Comparison of ENCODE assay signal across 9 cellular contexts in the genomic region with DNA sequence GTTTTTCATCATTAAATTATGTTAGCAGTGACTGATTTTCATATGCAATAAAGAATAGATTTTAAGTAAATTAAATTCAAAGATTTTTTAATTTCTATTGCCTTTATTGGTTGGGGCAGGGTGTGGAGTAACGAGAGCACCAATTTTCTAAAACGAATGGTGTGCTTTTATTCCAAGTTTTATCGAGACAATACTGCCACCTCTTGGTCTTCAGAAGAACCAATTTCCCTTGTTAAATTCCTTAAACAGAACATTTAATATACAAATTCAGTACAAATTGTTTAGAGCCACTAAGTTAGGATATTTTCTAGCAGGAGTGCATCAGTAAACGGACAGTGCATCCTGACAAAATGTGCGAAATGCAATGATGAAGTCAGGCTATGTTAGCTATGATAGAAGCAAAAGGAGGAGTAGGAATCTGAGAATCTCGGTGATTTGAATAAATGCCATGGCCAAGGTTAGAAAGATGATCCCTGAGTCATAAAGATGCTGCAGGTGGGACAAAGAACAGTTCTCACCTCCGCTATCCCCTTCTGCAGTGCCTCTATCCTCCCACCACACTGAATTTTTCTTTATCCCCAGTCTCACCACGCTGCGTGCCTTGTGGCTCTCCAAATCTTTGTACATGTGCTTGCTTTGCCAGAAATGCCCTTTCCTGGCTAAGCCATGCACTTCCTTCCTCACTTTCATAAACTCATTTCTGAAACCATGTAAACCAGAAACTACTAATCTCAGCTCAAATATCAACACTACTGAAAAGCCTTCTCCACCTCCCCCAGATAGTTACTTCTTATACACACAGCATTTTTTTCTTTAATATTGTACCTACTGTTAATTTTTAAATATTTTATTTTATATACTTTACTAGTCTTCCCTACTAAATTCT. TPM values are rescaled to one million over a fixed set of nuclear protein-coding genes. Genes with fewer than 3 reads are reported as not detected.
DNase-seq lines count a peak whose midpoint lies in the region; ATAC-seq and TF ChIP-seq lines count a peak whose summit lies in the region.
"Had no signal": no experiment of that assay in that cellular context is flagged by ENCODE, and none has a peak within 500 bp of the region (broad histone marks: within the 10 kb centered on the region; RNA-seq: fewer than 3 reads in every experiment).

No MANE protein-coding gene starts in this region.

- no peaks in the 10 kb centered on the region for H3K36me3 Mint-ChIP-seq in activated CD4-positive, alpha-beta T cell treated with anti-CD3 and anti-CD28 coated beads, Interleukin-2, amount 10 ng/mL, durations not matched to agents 24 days and 14 days (ENCODE audit: low read depth)

- H3K9me3 ChIP-seq in liver (ENCODE audit: control insufficient read depth in 4 of 4, low read length in 3 of 4): no peaks in the 10 kb centered on the region

- intact Hi-C loops in activated CD4-positive, alpha-beta T cell treated with anti-CD3 and anti-CD28 coated beads, Interleukin-2, amount 10 ng/mL, durations not matched to agents 24 days and 14 days (cut with micrococcal nuclease): loop anchor here (1.0 to 10.0 kb wide), 5 partner anchors 200 to 520 kb away; no protein-coding TSS in a partner anchor

- no peak overlapping the region for H3K27ac Mint-ChIP-seq in activated CD4-positive, alpha-beta T cell treated with anti-CD3 and anti-CD28 coated beads, Interleukin-2, amount 10 ng/mL, durations not matched to agents 24 days and 14 days

- peaks cover 0 to 9% (median 6%) of the 10 kb centered on the region in 4 donors for H3K4me1 ChIP-seq in liver (ENCODE audit: control insufficient read depth in 4 of 4, insufficient read depth in 4 of 4, low read length in 3 of 4)

- no peaks in the 10 kb centered on the region for H3K9me3 Mint-ChIP-seq in activated CD4-positive, alpha-beta T cell treated with anti-CD3 and anti-CD28 coated beads, Interleukin-2, amount 10 ng/mL, durations not matched to agents 24 days and 14 days

- H3K27me3 Mint-ChIP-seq in activated CD4-positive, alpha-beta T cell treated with anti-CD3 and anti-CD28 coated beads, Interleukin-2, amount 10 ng/mL, durations not matched to agents 24 days and 14 days: no peaks in the 10 kb centered on the region

- H3K27ac ChIP-seq in brain microvascular endothelial cell: no peak overlapping the region
- no peak overlapping the region for H3K27ac ChIP-seq in liver (ENCODE audit: low read depth in 1 of 2, low read length in 2 of 2)
- H3K27ac ChIP-seq: skin epidermis had no signal

- H3K36me3 ChIP-seq in brain microvascular endothelial cell (replicated peaks): peaks cover 90% of the 10 kb centered on the region
- H3K36me3 ChIP-seq in liver (ENCODE audit: control insufficient read depth in 4 of 4, insufficient read depth in 3 of 4, low read depth in 1 of 4, low read length in 3 of 4): peaks cover 5 to 64% (median 39%) of the 10 kb centered on the region in 4 donors

- peak; percentile 85 for TF ChIP-seq RAD21 in liver (IDR thresholded peaks at IDR 0.05)

- H3K27me3 ChIP-seq in brain microvascular endothelial cell (replicated peaks): no peaks in the 10 kb centered on the region
- H3K27me3 ChIP-seq in liver (ENCODE audit: control insufficient read depth in 4 of 4, insufficient read depth in 4 of 4, low read length in 3 of 4): no peaks in the 10 kb centered on the region

- WGBS in liver: 58% methylated on average over 9 of the region's 9 CpGs

- DNase-seq in NOMO-1 treated with DMSO at 0.1 percent for 48 hours (lab: John Stamatoyannopoulos, UW; ENCODE audit: unreplicated experiment) (peak; percentile 6), NOMO-1 treated with dmso at 0.1 percent for 144 hours (lab: John Stamatoyannopoulos, UW; ENCODE audit: unreplicated experiment) (no peak), NCI-H1694 treated with DMSO at 0.1 percent for 48 hours (lab: John Stamatoyannopoulos, UW) (peak; percentile 34), brain microvascular endothelial cell (no peak)
- no peak for DNase-seq in activated CD4-positive, alpha-beta T cell treated with anti-CD3 and anti-CD28 coated beads, Interleukin-2, amount 10 ng/mL, durations not matched to agents 24 days and 14 days

- no peak overlapping the region for H3K9ac ChIP-seq in liver (ENCODE audit: low read depth in 1 of 2, low read length in 2 of 2)

- TF ChIP-seq CTCF in brain microvascular endothelial cell (IDR thresholded peaks at IDR 0.05; ENCODE audit: low read depth, low read length, missing control alignments): peak; percentile 43
- peak; percentile 59 for TF ChIP-seq CTCF in liver (IDR thresholded peaks at IDR 0.05; ENCODE audit: low read depth, low read length, missing input control)

- H3K4me1 Mint-ChIP-seq in activated CD4-positive, alpha-beta T cell treated with anti-CD3 and anti-CD28 coated beads, Interleukin-2, amount 10 ng/mL, durations not matched to agents 24 days and 14 days: peaks cover 4% of the 10 kb centered on the region

- in situ Hi-C loops in brain microvascular endothelial cell (cut with HindIII; ENCODE audit: low pct_ligation_motif_present, low sequenced_read_pairs): no loop called here

- no peak overlapping the region for H3K4me3 Mint-ChIP-seq in activated CD4-positive, alpha-beta T cell treated with anti-CD3 and anti-CD28 coated beads, Interleukin-2, amount 10 ng/mL, durations not matched to agents 24 days and 14 days

- no peak for ATAC-seq in HG03521 (IDR thresholded peaks at IDR 0.05; ENCODE audit: unreplicated experiment)
- ATAC-seq in HG02763 (IDR thresholded peaks at IDR 0.05; ENCODE audit: unreplicated experiment): no peak

- H3K4me3 ChIP-seq in brain microvascular endothelial cell (ENCODE audit: low read depth, low read length): no peak overlapping the region
- no peak overlapping the region for H3K4me3 ChIP-seq in liver (ENCODE audit: low read depth in 1 of 3, low read length in 3 of 3)
- H3K4me3 ChIP-seq: skin epidermis had no signal

TF ChIP-seq in liver, 16 proteins besides CTCF, POLR2A, EP300 and RAD21:
- TF ChIP-seq, protein P1, sequence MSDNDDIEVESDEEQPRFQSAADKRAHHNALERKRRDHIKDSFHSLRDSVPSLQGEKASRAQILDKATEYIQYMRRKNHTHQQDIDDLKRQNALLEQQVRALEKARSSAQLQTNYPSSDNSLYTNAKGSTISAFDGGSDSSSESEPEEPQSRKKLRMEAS (IDR thresholded peaks at IDR 0.05): no peak
- TF ChIP-seq HNF4A (conservative IDR thresholded peaks at IDR 0.05): no peak
- TF ChIP-seq HNF4G (IDR thresholded peaks at IDR 0.05): no peak
- no peak for TF ChIP-seq RXRA (IDR thresholded peaks at IDR 0.05)
- no peak for TF ChIP-seq FOXA2 (IDR thresholded peaks at IDR 0.05)
- TF ChIP-seq, protein P2, sequence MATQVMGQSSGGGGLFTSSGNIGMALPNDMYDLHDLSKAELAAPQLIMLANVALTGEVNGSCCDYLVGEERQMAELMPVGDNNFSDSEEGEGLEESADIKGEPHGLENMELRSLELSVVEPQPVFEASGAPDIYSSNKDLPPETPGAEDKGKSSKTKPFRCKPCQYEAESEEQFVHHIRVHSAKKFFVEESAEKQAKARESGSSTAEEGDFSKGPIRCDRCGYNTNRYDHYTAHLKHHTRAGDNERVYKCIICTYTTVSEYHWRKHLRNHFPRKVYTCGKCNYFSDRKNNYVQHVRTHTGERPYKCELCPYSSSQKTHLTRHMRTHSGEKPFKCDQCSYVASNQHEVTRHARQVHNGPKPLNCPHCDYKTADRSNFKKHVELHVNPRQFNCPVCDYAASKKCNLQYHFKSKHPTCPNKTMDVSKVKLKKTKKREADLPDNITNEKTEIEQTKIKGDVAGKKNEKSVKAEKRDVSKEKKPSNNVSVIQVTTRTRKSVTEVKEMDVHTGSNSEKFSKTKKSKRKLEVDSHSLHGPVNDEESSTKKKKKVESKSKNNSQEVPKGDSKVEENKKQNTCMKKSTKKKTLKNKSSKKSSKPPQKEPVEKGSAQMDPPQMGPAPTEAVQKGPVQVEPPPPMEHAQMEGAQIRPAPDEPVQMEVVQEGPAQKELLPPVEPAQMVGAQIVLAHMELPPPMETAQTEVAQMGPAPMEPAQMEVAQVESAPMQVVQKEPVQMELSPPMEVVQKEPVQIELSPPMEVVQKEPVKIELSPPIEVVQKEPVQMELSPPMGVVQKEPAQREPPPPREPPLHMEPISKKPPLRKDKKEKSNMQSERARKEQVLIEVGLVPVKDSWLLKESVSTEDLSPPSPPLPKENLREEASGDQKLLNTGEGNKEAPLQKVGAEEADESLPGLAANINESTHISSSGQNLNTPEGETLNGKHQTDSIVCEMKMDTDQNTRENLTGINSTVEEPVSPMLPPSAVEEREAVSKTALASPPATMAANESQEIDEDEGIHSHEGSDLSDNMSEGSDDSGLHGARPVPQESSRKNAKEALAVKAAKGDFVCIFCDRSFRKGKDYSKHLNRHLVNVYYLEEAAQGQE (IDR thresholded peaks at IDR 0.05): no peak
- TF ChIP-seq EGR1 (IDR thresholded peaks at IDR 0.05; ENCODE audit: low read depth in 2 of 2): no peak
- TF ChIP-seq, protein P3, sequence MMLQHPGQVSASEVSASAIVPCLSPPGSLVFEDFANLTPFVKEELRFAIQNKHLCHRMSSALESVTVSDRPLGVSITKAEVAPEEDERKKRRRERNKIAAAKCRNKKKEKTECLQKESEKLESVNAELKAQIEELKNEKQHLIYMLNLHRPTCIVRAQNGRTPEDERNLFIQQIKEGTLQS (IDR thresholded peaks at IDR 0.05): no peak
- TF ChIP-seq TAF1 (conservative IDR thresholded peaks at IDR 0.05): no peak
- no peak for TF ChIP-seq GABPA (IDR thresholded peaks at IDR 0.05 in 1 of 2, conservative IDR thresholded peaks at IDR 0.05 in 1 of 2)
- TF ChIP-seq, protein P4, sequence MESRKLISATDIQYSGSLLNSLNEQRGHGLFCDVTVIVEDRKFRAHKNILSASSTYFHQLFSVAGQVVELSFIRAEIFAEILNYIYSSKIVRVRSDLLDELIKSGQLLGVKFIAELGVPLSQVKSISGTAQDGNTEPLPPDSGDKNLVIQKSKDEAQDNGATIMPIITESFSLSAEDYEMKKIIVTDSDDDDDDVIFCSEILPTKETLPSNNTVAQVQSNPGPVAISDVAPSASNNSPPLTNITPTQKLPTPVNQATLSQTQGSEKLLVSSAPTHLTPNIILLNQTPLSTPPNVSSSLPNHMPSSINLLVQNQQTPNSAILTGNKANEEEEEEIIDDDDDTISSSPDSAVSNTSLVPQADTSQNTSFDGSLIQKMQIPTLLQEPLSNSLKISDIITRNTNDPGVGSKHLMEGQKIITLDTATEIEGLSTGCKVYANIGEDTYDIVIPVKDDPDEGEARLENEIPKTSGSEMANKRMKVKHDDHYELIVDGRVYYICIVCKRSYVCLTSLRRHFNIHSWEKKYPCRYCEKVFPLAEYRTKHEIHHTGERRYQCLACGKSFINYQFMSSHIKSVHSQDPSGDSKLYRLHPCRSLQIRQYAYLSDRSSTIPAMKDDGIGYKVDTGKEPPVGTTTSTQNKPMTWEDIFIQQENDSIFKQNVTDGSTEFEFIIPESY (IDR thresholded peaks at IDR 0.05): no peak
- TF ChIP-seq FOXA1 (IDR thresholded peaks at IDR 0.05): no peak

RNA-seq across cellular contexts. Expression of a gene that starts 31.9 kb away (rescaled TPM):
- total RNA-seq in liver: 1 to 10 TPM; 1.7 to 2.0 TPM
- polyA plus RNA-seq in liver: 1 to 10 TPM in 1 of 2 donors, under 1 TPM in 1; 0.67 to 3.1 TPM
- total RNA-seq in activated CD4-positive, alpha-beta T cell treated with anti-CD3 and anti-CD28 coated beads, Interleukin-2, amount 10 ng/mL, durations not matched to agents 24 days and 14 days: 2.0 and 3.4 TPM in 2 replicates

Comparison
In these comparisons a context has a peak if more than half of its experiments do, and no peak if none do; other contexts are left out.
1. DNase-seq: peak in NOMO-1 treated with DMSO at 0.1 percent for 48 hours (single experiment) and NCI-H1694 treated with DMSO at 0.1 percent for 48 hours (single experiment); none in NOMO-1 treated with dmso at 0.1 percent for 144 hours (single experiment), brain microvascular endothelial cell (single experiment) and activated CD4-positive, alpha-beta T cell treated with anti-CD3 and anti-CD28 coated beads, Interleukin-2, amount 10 ng/mL, durations not matched to agents 24 days and 14 days (single experiment).